Comparison of ENCODE assay signal across 1 cellular context in the genomic region with DNA sequence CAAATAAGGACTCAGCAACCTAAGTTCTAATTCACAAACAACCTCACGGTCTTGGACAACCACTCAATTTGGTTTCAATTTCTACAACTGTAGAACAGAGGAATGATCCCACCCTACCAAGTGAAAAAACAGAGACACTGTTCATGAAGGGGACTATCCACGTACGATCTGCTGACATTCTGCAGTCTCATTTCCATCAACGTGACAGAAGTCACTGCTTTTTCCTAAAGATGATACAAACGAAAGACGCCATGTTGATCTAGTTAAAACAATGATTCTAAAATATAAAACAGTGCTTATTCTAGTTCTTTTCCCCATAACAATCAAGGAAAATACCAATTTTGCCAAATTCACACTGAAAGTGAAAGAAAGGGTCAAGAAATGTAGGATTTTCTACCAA.
TF ChIP-seq lines count a peak whose summit lies in the region.

No MANE protein-coding gene starts in this region.

TF ChIP-seq in SK-N-SH treated with all-trans-retinoic acid at 6 μM for 48 hours, 23 proteins besides CTCF, POLR2A, EP300 and RAD21 (continued from another document):
- TF ChIP-seq, protein P1, sequence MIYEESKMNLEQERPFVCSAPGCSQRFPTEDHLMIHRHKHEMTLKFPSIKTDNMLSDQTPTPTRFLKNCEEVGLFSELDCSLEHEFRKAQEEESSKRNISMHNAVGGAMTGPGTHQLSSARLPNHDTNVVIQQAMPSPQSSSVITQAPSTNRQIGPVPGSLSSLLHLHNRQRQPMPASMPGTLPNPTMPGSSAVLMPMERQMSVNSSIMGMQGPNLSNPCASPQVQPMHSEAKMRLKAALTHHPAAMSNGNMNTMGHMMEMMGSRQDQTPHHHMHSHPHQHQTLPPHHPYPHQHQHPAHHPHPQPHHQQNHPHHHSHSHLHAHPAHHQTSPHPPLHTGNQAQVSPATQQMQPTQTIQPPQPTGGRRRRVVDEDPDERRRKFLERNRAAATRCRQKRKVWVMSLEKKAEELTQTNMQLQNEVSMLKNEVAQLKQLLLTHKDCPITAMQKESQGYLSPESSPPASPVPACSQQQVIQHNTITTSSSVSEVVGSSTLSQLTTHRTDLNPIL (CRISPR knock-in tag; IDR thresholded peaks at IDR 0.05; ENCODE audit: low read depth) = no peak
- TF ChIP-seq OSR1 (CRISPR knock-in tag; IDR thresholded peaks at IDR 0.05) (no peak), ZFP30 (CRISPR knock-in tag; IDR thresholded peaks at IDR 0.05) (no peak), GLIS3 (CRISPR knock-in tag; IDR thresholded peaks at IDR 0.05) (no peak), ARNTL (CRISPR knock-in tag; IDR thresholded peaks at IDR 0.05; ENCODE audit: borderline replicate concordance, low read depth) (no peak)
TF ChIP-seq in SK-N-SH treated with all-trans-retinoic acid at 6 μM for 48 hours: peak in this region for 0.
